Comparison of ENCODE assay signal across 18 cellular contexts in the genomic region with DNA sequence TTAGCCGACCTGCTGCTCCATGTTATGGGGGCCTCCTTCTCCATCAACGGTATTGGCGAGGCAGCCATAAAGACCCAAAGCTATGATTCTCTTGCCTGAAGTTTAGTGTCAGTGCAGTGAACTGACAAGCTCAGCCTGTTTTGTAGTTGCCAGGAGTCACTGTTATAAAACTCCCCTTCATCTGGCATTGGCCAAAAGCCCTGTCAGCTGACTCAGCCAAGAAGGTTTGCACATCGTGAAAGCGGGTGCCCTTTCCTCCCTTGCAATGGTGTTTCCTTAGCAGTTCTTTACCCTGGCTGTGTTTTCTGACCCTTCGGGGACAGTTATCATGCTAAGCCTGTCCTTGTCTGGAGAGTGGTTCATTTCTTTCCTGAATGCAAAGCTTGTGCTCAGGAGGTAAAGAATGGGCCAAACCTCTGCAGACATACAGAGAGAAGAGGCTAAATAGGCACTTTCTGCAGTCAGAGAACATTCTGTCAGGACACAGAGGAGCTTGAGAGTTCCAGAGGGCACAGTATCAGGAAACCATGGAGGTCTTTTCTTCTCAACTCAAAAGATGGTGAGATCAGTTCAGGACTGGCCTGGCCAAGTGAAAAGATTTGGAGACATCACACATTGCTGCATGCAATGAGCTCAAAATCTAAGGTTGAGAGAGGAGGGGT.
"Had no signal": no experiment of that assay in that cellular context is flagged by ENCODE, and none has a peak within 500 bp of the region (broad histone marks: within the 10 kb centered on the region; RNA-seq: fewer than 3 reads in every experiment).

No MANE protein-coding gene starts in this region.

- H3K27ac ChIP-seq: cardiac muscle cell, foreskin keratinocyte, skin epidermis, upper lobe of left lung had no signal

- FAIRE-seq: islet of Langerhans had no signal

- H3K27me3 ChIP-seq: cardiac muscle cell, foreskin keratinocyte, upper lobe of left lung had no signal

- H3K27ac Mint-ChIP-seq: activated CD4-positive, alpha-beta memory T cell treated with anti-CD3 and anti-CD28 coated beads, Interleukin-2, amount 10 ng/mL, durations not matched to agents 7 days and 5 days; activated CD8-positive, alpha-beta memory T cell treated with anti-CD3 and anti-CD28 coated beads, Interleukin-2, amount 10 ng/mL, durations not matched to agents 7 days and 5 days; activated naive CD8-positive, alpha-beta T cell; effector memory CD8-positive, alpha-beta T cell; nephron; stimulated activated naive CD8-positive, alpha-beta T cell treated with anti-CD3 and anti-CD28 coated beads, Interleukin-15, Interleukin-2, amounts not matched to agents 100 ng/mL and 50 ng/mL, for 24 hours had no signal

- H3K36me3 Mint-ChIP-seq: activated CD8-positive, alpha-beta memory T cell treated with anti-CD3 and anti-CD28 coated beads, Interleukin-2, amount 10 ng/mL, durations not matched to agents 7 days and 5 days; activated naive CD8-positive, alpha-beta T cell had no signal

- DNase-seq: activated CD4-positive, alpha-beta memory T cell treated with anti-CD3 and anti-CD28 coated beads, Interleukin-2, amount 10 ng/mL, durations not matched to agents 7 days and 5 days; activated CD4-positive, alpha-beta T cell treated with anti-CD3 and anti-CD28 coated beads for 4 hours; activated CD8-positive, alpha-beta memory T cell treated with anti-CD3 and anti-CD28 coated beads, Interleukin-2, amount 10 ng/mL, durations not matched to agents 7 days and 5 days; dermis blood vessel endothelial cell; effector memory CD8-positive, alpha-beta T cell; foreskin keratinocyte; glutamatergic neuron; hippocampal formation; left cardiac atrium; occipital lobe; T-helper 2 cell; upper lobe of left lung had no signal

- ATAC-seq: activated CD8-positive, alpha-beta memory T cell treated with anti-CD3 and anti-CD28 coated beads, Interleukin-2, amount 10 ng/mL, durations not matched to agents 7 days and 5 days; effector memory CD8-positive, alpha-beta T cell; foreskin keratinocyte had no signal

- H3K9me3 ChIP-seq: upper lobe of left lung had no signal

- H3K4me3 Mint-ChIP-seq: activated CD4-positive, alpha-beta memory T cell treated with anti-CD3 and anti-CD28 coated beads, Interleukin-2, amount 10 ng/mL, durations not matched to agents 7 days and 5 days; activated CD8-positive, alpha-beta memory T cell treated with anti-CD3 and anti-CD28 coated beads, Interleukin-2, amount 10 ng/mL, durations not matched to agents 7 days and 5 days; activated naive CD8-positive, alpha-beta T cell; effector memory CD8-positive, alpha-beta T cell; nephron; stimulated activated naive CD8-positive, alpha-beta T cell treated with anti-CD3 and anti-CD28 coated beads, Interleukin-15, Interleukin-2, amounts not matched to agents 100 ng/mL and 50 ng/mL, for 24 hours had no signal

- H3K9me3 Mint-ChIP-seq: activated CD4-positive, alpha-beta memory T cell treated with anti-CD3 and anti-CD28 coated beads, Interleukin-2, amount 10 ng/mL, durations not matched to agents 7 days and 5 days; effector memory CD8-positive, alpha-beta T cell; nephron; stimulated activated naive CD8-positive, alpha-beta T cell treated with anti-CD3 and anti-CD28 coated beads, Interleukin-15, Interleukin-2, amounts not matched to agents 100 ng/mL and 50 ng/mL, for 24 hours had no signal

- H3K4me3 ChIP-seq: cardiac muscle cell, skin epidermis, upper lobe of left lung had no signal

- H3K36me3 ChIP-seq: cardiac muscle cell, upper lobe of left lung had no signal

- H3K4me1 ChIP-seq: foreskin keratinocyte, upper lobe of left lung had no signal

- H3K4me1 Mint-ChIP-seq: activated CD4-positive, alpha-beta memory T cell treated with anti-CD3 and anti-CD28 coated beads, Interleukin-2, amount 10 ng/mL, durations not matched to agents 7 days and 5 days; activated CD8-positive, alpha-beta memory T cell treated with anti-CD3 and anti-CD28 coated beads, Interleukin-2, amount 10 ng/mL, durations not matched to agents 7 days and 5 days had no signal

- H3K27me3 Mint-ChIP-seq: activated CD4-positive, alpha-beta memory T cell treated with anti-CD3 and anti-CD28 coated beads, Interleukin-2, amount 10 ng/mL, durations not matched to agents 7 days and 5 days; activated CD8-positive, alpha-beta memory T cell treated with anti-CD3 and anti-CD28 coated beads, Interleukin-2, amount 10 ng/mL, durations not matched to agents 7 days and 5 days; activated naive CD8-positive, alpha-beta T cell; effector memory CD8-positive, alpha-beta T cell; stimulated activated naive CD8-positive, alpha-beta T cell treated with anti-CD3 and anti-CD28 coated beads, Interleukin-15, Interleukin-2, amounts not matched to agents 100 ng/mL and 50 ng/mL, for 24 hours had no signal
